8 cellular contexts compared by ENCODE assay signal in the genomic region with DNA sequence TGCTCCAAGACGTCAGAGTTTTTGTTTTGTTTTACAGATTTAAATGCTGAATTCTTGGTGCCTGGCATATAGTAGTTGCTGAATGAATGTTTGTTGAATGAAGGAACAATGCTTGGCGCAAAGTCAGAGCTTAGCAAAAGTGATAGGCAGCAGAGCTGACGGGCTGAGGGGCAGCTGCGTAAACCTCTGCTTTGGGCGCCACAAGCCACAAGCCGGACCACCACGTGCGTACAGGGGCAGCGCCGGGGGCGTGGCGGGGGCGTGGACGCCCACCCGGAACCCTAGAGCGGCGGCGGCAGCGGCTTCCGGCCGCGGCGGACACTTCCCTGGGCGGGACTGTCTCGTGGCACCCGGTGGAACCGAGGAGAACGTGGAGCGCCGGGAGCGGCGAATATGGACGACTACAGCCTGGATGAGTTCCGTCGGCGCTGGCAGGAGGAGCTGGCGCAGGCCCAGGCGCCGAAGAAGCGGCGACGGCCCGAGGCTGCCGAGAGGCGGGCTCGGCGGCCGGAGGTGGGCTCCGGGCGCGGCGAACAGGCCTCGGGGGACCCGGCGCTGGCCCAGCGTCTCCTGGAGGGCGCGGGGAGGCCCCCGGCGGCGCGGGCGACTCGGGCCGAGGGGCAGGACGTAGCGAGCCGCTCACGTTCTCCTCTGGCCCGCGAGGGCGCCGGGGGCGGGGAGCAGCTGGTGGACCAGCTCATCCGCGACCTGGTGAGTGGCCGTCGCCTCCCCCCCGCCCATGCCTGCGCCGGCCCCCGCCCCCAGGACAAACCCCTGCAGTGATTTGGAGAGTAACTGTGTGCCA. TPM values are rescaled to one million over a fixed set of nuclear protein-coding genes. Genes with fewer than 3 reads are reported as not detected.
DNase-seq lines count a peak whose midpoint lies in the region; ATAC-seq and TF ChIP-seq lines count a peak whose summit lies in the region.

A gene with protein sequence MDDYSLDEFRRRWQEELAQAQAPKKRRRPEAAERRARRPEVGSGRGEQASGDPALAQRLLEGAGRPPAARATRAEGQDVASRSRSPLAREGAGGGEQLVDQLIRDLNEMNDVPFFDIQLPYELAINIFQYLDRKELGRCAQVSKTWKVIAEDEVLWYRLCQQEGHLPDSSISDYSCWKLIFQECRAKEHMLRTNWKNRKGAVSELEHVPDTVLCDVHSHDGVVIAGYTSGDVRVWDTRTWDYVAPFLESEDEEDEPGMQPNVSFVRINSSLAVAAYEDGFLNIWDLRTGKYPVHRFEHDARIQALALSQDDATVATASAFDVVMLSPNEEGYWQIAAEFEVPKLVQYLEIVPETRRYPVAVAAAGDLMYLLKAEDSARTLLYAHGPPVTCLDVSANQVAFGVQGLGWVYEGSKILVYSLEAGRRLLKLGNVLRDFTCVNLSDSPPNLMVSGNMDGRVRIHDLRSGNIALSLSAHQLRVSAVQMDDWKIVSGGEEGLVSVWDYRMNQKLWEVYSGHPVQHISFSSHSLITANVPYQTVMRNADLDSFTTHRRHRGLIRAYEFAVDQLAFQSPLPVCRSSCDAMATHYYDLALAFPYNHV (plus strand): TSS at position 306 of the 805 bp plus-strand sequence. CDS start 88 bp downstream, at position 394.

- no peaks in the 10 kb centered on the region for H3F3A ChIP-seq in MM.1S (ENCODE audit: insufficient read depth, low read length)

- H3K27ac ChIP-seq in MM.1S (ENCODE audit: low read length): no peak within 1 kb of the TSS
- peak within 1 kb of the TSS; percentile 59 for H3K27ac ChIP-seq in right cardiac atrium (ENCODE audit: low read length)
- H3K27ac ChIP-seq in rectal smooth muscle tissue (ENCODE audit: low read depth, low read length): peak within 1 kb of the TSS; percentile 21
- peak within 1 kb of the TSS; percentile 71 for H3K27ac ChIP-seq in vagina

- peak within 1 kb of the TSS; percentile 74 for H3K4me2 ChIP-seq in MM.1S (ENCODE audit: low read depth, low read length)

- peak; percentile 72 to 92 for DNase-seq in HAP-1 (ENCODE audit: low spot score in 2 of 2)
- peak; percentile 59 for DNase-seq in MM.1S
- DNase-seq in T follicular helper cell (ENCODE audit: low read depth): peak; percentile 12
- peak in 48 of 56 donors; percentile 4 to 69 (median 30) for DNase-seq in amygdala (lab: John Stamatoyannopoulos, UW)
- peak; percentile 88 to 93 (median 92) for DNase-seq in right cardiac atrium
- DNase-seq in vagina (ENCODE audit: extremely low spot score in 2 of 2): no peak

- H3K9ac ChIP-seq in MM.1S (ENCODE audit: low read length) (peak within 1 kb of the TSS; percentile 66), rectal smooth muscle tissue (ENCODE audit: low read length) (peak within 1 kb of the TSS; percentile 13)

- H3K4me3 ChIP-seq in GM08714 (ENCODE audit: low read length): peak within 1 kb of the TSS; percentile 93
- H3K4me3 ChIP-seq in HAP-1: peak within 1 kb of the TSS; percentile 57
- peak within 1 kb of the TSS; percentile 69 for H3K4me3 ChIP-seq in MM.1S (ENCODE audit: low read length)
- peak within 1 kb of the TSS; percentile 99 for H3K4me3 ChIP-seq in right cardiac atrium (ENCODE audit: low read length)
- H3K4me3 ChIP-seq in rectal smooth muscle tissue (ENCODE audit: low read length): peak within 1 kb of the TSS; percentile 79
- H3K4me3 ChIP-seq in vagina: peak within 1 kb of the TSS; percentile 63 to 80

- no peaks in the 10 kb centered on the region for H3K27me3 ChIP-seq in HAP-1 (ENCODE audit: low read depth)
- H3K27me3 ChIP-seq in MM.1S (replicated peaks; ENCODE audit: insufficient read depth, low read length): no peaks in the 10 kb centered on the region
- no peaks in the 10 kb centered on the region for H3K27me3 ChIP-seq in right cardiac atrium (ENCODE audit: control insufficient read depth, insufficient read depth)
- H3K27me3 ChIP-seq in rectal smooth muscle tissue (ENCODE audit: control insufficient read depth, insufficient read depth, low read length): no peaks in the 10 kb centered on the region
- H3K27me3 ChIP-seq in vagina: no peaks in the 10 kb centered on the region

- ATAC-seq in right cardiac atrium: peak; percentile 98

- TF ChIP-seq CTCF in MM.1S (IDR thresholded peaks at IDR 0.05; ENCODE audit: low read length) (no peak), vagina (IDR thresholded peaks at IDR 0.05) (no peak)

- TF ChIP-seq POLR2A in vagina (IDR thresholded peaks at IDR 0.05): no peak

- H4K20me1 ChIP-seq in MM.1S (ENCODE audit: insufficient read depth, low read length): no peaks in the 10 kb centered on the region

- WGBS in right cardiac atrium: under 1% methylated on average over 82 of the region's 82 CpGs

- no peaks in the 10 kb centered on the region for H3K9me3 ChIP-seq in HAP-1
- no peaks in the 10 kb centered on the region for H3K9me3 ChIP-seq in MM.1S (replicated peaks; ENCODE audit: insufficient read depth, low read length)
- H3K9me3 ChIP-seq in right cardiac atrium (ENCODE audit: control insufficient read depth, low read length): no peaks in the 10 kb centered on the region
- no peaks in the 10 kb centered on the region for H3K9me3 ChIP-seq in vagina

- H3K4me1 ChIP-seq in HAP-1 (0 out of 2 replicates have a peak, but pooled peaks cover 3% of the 10 kb centered on the region), MM.1S (ENCODE audit: low read length) (peaks cover 2% of the 10 kb centered on the region), right cardiac atrium (ENCODE audit: control insufficient read depth, insufficient read depth, low read length) (no peaks in the 10 kb centered on the region), rectal smooth muscle tissue (ENCODE audit: control insufficient read depth, insufficient read depth, low read length) (no peaks in the 10 kb centered on the region), vagina (peaks cover 13% of the 10 kb centered on the region)

- peak within 1 kb of the TSS; percentile 82 for H2AFZ ChIP-seq in MM.1S (ENCODE audit: low read length)

- in situ Hi-C loops in HAP-1 (cut with MboI; ENCODE audit: low sequenced_read_pairs): no loop called here

- H3K79me2 ChIP-seq in MM.1S (ENCODE audit: low read length): peaks cover 22% of the 10 kb centered on the region

- H3K36me3 ChIP-seq in HAP-1 (replicated peaks): no peaks in the 10 kb centered on the region; the same call in 1 of the 2 replicates
- no peaks in the 10 kb centered on the region for H3K36me3 ChIP-seq in MM.1S (replicated peaks; ENCODE audit: insufficient read depth, low read length)
- H3K36me3 ChIP-seq in rectal smooth muscle tissue (ENCODE audit: control insufficient read depth, insufficient read depth, low read length): no peaks in the 10 kb centered on the region
- H3K36me3 ChIP-seq in vagina: no peaks in the 10 kb centered on the region

- intact Hi-C loops in right cardiac atrium (cut with DNase I) (no loop called here), vagina (cut with DNase I) (no loop called here)

- no peaks in the 10 kb centered on the region for H3K9me2 ChIP-seq in MM.1S (replicated peaks; ENCODE audit: insufficient read depth, low read length)

RNA-seq across cellular contexts. Expression of the gene that starts here (rescaled TPM):
- total RNA-seq in right cardiac atrium (10 to 100 TPM in 1 of 4 donors, 1 to 10 TPM in 3; 5.8 to 10.2 (median 7.6) TPM), vagina (13.8 TPM)
- 3.3 TPM for polyA plus RNA-seq in right cardiac atrium

Comparison
In these comparisons a context has a peak if more than half of its experiments do, and no peak if none do; other contexts are left out.
1. DNase-seq: peak in HAP-1 (2 of 2), MM.1S (single experiment), T follicular helper cell (single experiment), amygdala (48 of 56) and right cardiac atrium (3 of 3); none in vagina (0 of 2).
2. Peak in every context shown above with its lines, with median percentiles within 50 percentile points of each other: H3K4me3 ChIP-seq.